Comparison of ENCODE assay signal across 1 cellular context in genomic region chr14:81170104-81170828, GRCh38.
TF ChIP-seq lines count a peak whose summit lies in the region.

No MANE protein-coding gene starts in this region.

TF ChIP-seq in HepG2, 621 proteins besides CTCF, POLR2A, EP300 and RAD21 (continued from another document and continues in another):
- TF ChIP-seq BCL3 (CRISPR knock-in tag; IDR thresholded peaks at IDR 0.05), result peak; percentile 29; the same call in 1 of the 2 replicates
- TF ChIP-seq SATB2 (CRISPR knock-in tag; IDR thresholded peaks at IDR 0.05), result no peak
- no peak for TF ChIP-seq ZSCAN9 (CRISPR knock-in tag; IDR thresholded peaks at IDR 0.05; ENCODE audit: borderline replicate concordance)
- TF ChIP-seq ZNF101 (CRISPR knock-in tag; IDR thresholded peaks at IDR 0.05; ENCODE audit: borderline replicate concordance, low read depth), result no peak; the same call in 1 of the 2 replicates
- 0 out of 2 replicates have a peak, but pooled peaks have one; percentile 30 for TF ChIP-seq IRF1 (CRISPR knock-in tag; IDR thresholded peaks at IDR 0.05; ENCODE audit: low read depth)
- no peak for TF ChIP-seq ZNF432 (CRISPR knock-in tag; IDR thresholded peaks at IDR 0.05; ENCODE audit: borderline replicate concordance)
- TF ChIP-seq HMG20A (CRISPR knock-in tag; IDR thresholded peaks at IDR 0.05; ENCODE audit: borderline replicate concordance), result no peak
- no peak for TF ChIP-seq PREB (CRISPR knock-in tag; IDR thresholded peaks at IDR 0.05)
- TF ChIP-seq HIVEP1 (CRISPR knock-in tag; IDR thresholded peaks at IDR 0.05), result no peak
- no peak for TF ChIP-seq ZNF652 (CRISPR knock-in tag; IDR thresholded peaks at IDR 0.05; ENCODE audit: borderline replicate concordance, low read depth)
- no peak for TF ChIP-seq ZNF589 (CRISPR knock-in tag; conservative IDR thresholded peaks at IDR 0.05)
- peak; percentile 91; the same call in 1 of the 2 replicates for TF ChIP-seq ZNF292 (CRISPR knock-in tag; IDR thresholded peaks at IDR 0.05; ENCODE audit: borderline replicate concordance, low read depth)
- no peak for TF ChIP-seq FUBP1 (CRISPR knock-in tag; IDR thresholded peaks at IDR 0.05; ENCODE audit: borderline replicate concordance)
- 0 out of 2 replicates have a peak, but pooled peaks have one; percentile 53 for TF ChIP-seq ZNF335 (CRISPR knock-in tag; IDR thresholded peaks at IDR 0.05)
- TF ChIP-seq ZXDC (CRISPR knock-in tag; IDR thresholded peaks at IDR 0.05), result 0 out of 2 replicates have a peak, but pooled peaks have one; percentile 63
- TF ChIP-seq ZNF468 (CRISPR knock-in tag; IDR thresholded peaks at IDR 0.05), result 0 out of 2 replicates have a peak, but pooled peaks have one; percentile 58
- no peak for TF ChIP-seq ZNF510 (CRISPR knock-in tag; IDR thresholded peaks at IDR 0.05; ENCODE audit: low read depth)
- TF ChIP-seq CBX2 (IDR thresholded peaks at IDR 0.05; ENCODE audit: low read depth, low read length), result no peak
- TF ChIP-seq CBX2 (CRISPR knock-in tag; IDR thresholded peaks at IDR 0.05; ENCODE audit: low read depth), result no peak
- TF ChIP-seq JUNB (CRISPR knock-in tag; IDR thresholded peaks at IDR 0.05; ENCODE audit: borderline replicate concordance), result no peak
- TF ChIP-seq AGO2 (optimal IDR thresholded peaks at IDR 0.05; ENCODE audit: low read depth, low read length), result peak; percentile 67
- TF ChIP-seq PCBP2 (optimal IDR thresholded peaks at IDR 0.05; ENCODE audit: low read depth, low read length, poor library complexity, severe bottlenecking), result no peak
- no peak for TF ChIP-seq TEAD2 (CRISPR knock-in tag; IDR thresholded peaks at IDR 0.05)
- TF ChIP-seq BCLAF1 (IDR thresholded peaks at IDR 0.05), result no peak
- no peak for TF ChIP-seq ATF2 (CRISPR knock-in tag; IDR thresholded peaks at IDR 0.05)
- TF ChIP-seq BATF2 (CRISPR knock-in tag; IDR thresholded peaks at IDR 0.05), result no peak
- TF ChIP-seq SALL1 (CRISPR knock-in tag; IDR thresholded peaks at IDR 0.05), result peak; percentile 80
- TF ChIP-seq SMAD3 (CRISPR knock-in tag; IDR thresholded peaks at IDR 0.05), result no peak; the same call in 1 of the 2 replicates
- peak; percentile 80; the same call in 1 of the 2 replicates for TF ChIP-seq ARID4A (CRISPR knock-in tag; IDR thresholded peaks at IDR 0.05; ENCODE audit: borderline replicate concordance)
- TF ChIP-seq NCOA1 (CRISPR knock-in tag; IDR thresholded peaks at IDR 0.05), result peak; percentile 84; the same call in 1 of the 2 replicates
- peak; percentile 97 for TF ChIP-seq POLR2G (IDR thresholded peaks at IDR 0.05; ENCODE audit: low read depth, low read length)
- TF ChIP-seq ZNF317 (CRISPR knock-in tag; IDR thresholded peaks at IDR 0.05), result peak; percentile 26; the same call in 1 of the 2 replicates
- TF ChIP-seq ZNF772 (CRISPR knock-in tag; IDR thresholded peaks at IDR 0.05), result 0 out of 2 replicates have a peak, but pooled peaks have one; percentile 35
- TF ChIP-seq JUN (CRISPR knock-in tag; IDR thresholded peaks at IDR 0.05), result no peak
- no peak for TF ChIP-seq FOXP1 (IDR thresholded peaks at IDR 0.05)
- no peak for TF ChIP-seq FOXP1 (CRISPR knock-in tag; IDR thresholded peaks at IDR 0.05)
- TF ChIP-seq NR3C1 (CRISPR knock-in tag; IDR thresholded peaks at IDR 0.05), result no peak
- TF ChIP-seq FOXA3 (CRISPR knock-in tag; IDR thresholded peaks at IDR 0.05), result no peak
- TF ChIP-seq SP5 (CRISPR knock-in tag; IDR thresholded peaks at IDR 0.05; ENCODE audit: borderline replicate concordance, low read depth), result no peak
- no peak for TF ChIP-seq MTERF4 (CRISPR knock-in tag; IDR thresholded peaks at IDR 0.05)
- TF ChIP-seq ZNF501 (CRISPR knock-in tag; IDR thresholded peaks at IDR 0.05), result 0 out of 2 replicates have a peak, but pooled peaks have one; percentile 40
- TF ChIP-seq GPBP1L1 (CRISPR knock-in tag; IDR thresholded peaks at IDR 0.05), result no peak
- TF ChIP-seq SALL2 (CRISPR knock-in tag; IDR thresholded peaks at IDR 0.05), result no peak
- TF ChIP-seq NFIC (IDR thresholded peaks at IDR 0.05; ENCODE audit: low read length), result no peak
